Comparison of ENCODE assay signal across 8 cellular contexts in the genomic region with DNA sequence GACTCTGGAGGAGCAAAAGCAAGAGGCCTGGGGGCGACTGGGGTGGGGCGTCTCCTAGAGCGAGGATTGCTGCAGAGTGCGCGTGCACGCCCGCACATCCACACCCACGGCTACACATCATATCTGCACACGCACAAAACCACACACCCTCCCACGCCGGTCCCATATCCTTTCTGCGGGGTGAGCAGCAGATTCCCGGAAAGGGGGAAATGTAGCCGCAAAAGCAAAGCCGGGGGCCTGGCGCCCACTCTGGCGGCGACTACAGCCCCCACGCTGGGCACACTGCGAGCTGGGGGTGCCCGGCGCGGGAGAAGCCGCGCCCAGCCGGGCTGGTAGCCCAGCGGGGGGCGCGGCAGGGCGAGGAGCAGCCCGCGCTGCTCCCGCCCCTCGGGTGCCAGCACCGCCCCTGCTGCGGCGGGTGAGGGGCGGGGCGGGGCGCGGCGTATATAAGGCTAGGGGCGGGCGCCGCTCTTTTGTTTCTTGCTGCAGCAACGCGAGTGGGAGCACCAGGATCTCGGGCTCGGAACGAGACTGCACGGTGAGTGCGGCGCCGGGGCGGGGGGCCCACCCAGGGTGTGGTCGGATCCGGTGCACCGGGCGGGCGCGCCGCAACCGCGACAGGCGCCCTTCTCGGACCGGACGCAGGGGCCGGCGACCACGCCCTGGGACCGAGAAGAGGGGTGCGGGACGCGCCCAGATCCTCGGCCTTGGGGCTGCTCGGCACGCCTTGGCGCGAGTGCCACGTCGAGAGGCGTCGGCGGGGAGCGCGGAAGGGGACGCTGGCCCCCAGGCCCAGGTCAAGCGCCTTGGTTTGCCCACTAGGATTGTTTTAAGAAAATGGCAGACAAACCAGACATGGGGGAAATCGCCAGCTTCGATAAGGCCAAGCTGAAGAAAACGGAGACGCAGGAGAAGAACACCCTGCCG. TPM values are rescaled to one million over a fixed set of nuclear protein-coding genes. Genes with fewer than 3 reads are reported as not detected.
DNase-seq lines count a peak whose midpoint lies in the region; TF ChIP-seq lines count a peak whose summit lies in the region.

A gene (plus strand): TSS at position 476 of the 927 bp plus-strand sequence.

- H3K4me3 Mint-ChIP-seq in type B pancreatic cell: peak within 1 kb of the TSS; percentile 93

- peak; percentile 26 for TF ChIP-seq CTCF in GM12864 (IDR thresholded peaks at IDR 0.05; ENCODE audit: low read depth, low read length, missing control alignments)
- no peak for TF ChIP-seq CTCF in HFF-Myc (IDR thresholded peaks at IDR 0.05; ENCODE audit: low read depth, low read length, missing control alignments)
- TF ChIP-seq CTCF in cardiac muscle cell (IDR thresholded peaks at IDR 0.05; ENCODE audit: low read depth, low read length): no peak
- no peak for TF ChIP-seq CTCF in type B pancreatic cell (conservative IDR thresholded peaks at IDR 0.05)

- DNase-seq in GM12864 (ENCODE audit: low read depth): no peak
- no peak for DNase-seq in HFF-Myc (ENCODE audit: extremely low read depth, low read depth)
- DNase-seq in NAMALWA (ENCODE audit: low spot score): peak; percentile 89
- peak; percentile 88 for DNase-seq in SW480 (ENCODE audit: low spot score)
- DNase-seq in activated naive CD8-positive, alpha-beta T cell treated with anti-CD3 and anti-CD28 coated beads, Interleukin-2, amount 50 U/mL, for 16 hours (ENCODE audit: low read depth, low spot score): peak; percentile 71
- DNase-seq in cardiac muscle cell (ENCODE audit: low read depth in 1 of 2, low spot score in 1 of 2): peak; percentile 89
- DNase-seq in pons (ENCODE audit: low spot score): peak; percentile 70
- peak; percentile 90 for DNase-seq in type B pancreatic cell (ENCODE audit: extremely low spot score, unreplicated experiment)

- H3K4me3 ChIP-seq in GM12864 (ENCODE audit: low read depth, low read length) (peak within 1 kb of the TSS; percentile 89), HFF-Myc (replicated peaks; ENCODE audit: low read depth, low read length) (peak within 1 kb of the TSS; percentile 71), cardiac muscle cell (peak within 1 kb of the TSS; percentile 71)

- peaks cover 12% of the 10 kb centered on the region for H3K27me3 Mint-ChIP-seq in type B pancreatic cell

- peak within 1 kb of the TSS; percentile 7 for H3K27ac ChIP-seq in cardiac muscle cell

- H3K9me3 ChIP-seq in cardiac muscle cell (ENCODE audit: low read depth): no peaks in the 10 kb centered on the region

- H3K27me3 ChIP-seq in cardiac muscle cell: no peaks in the 10 kb centered on the region

- H3K4me1 Mint-ChIP-seq in type B pancreatic cell (ENCODE audit: unreplicated experiment): peaks cover 22% of the 10 kb centered on the region

- peaks cover 20% of the 10 kb centered on the region for H3K9me3 Mint-ChIP-seq in type B pancreatic cell

- no peaks in the 10 kb centered on the region for H3K4me1 ChIP-seq in cardiac muscle cell (ENCODE audit: low read depth)

- H3K27ac Mint-ChIP-seq in type B pancreatic cell: peak within 1 kb of the TSS; percentile 90

- peaks cover 36% of the 10 kb centered on the region for H3K36me3 Mint-ChIP-seq in type B pancreatic cell

- H3K36me3 ChIP-seq in cardiac muscle cell: no peaks in the 10 kb centered on the region

RNA-seq across cellular contexts. Expression of the gene that starts here (rescaled TPM):
- total RNA-seq in cardiac muscle cell: 1,740 and 1,976 TPM in 2 replicates
- polyA plus RNA-seq in cardiac muscle cell: 1,175 and 1,282 TPM in 2 replicates
- 1,269 and 1,391 TPM in 2 replicates for total RNA-seq in type B pancreatic cell (ENCODE audit: low replicate concordance)

Comparison
In these comparisons a context has a peak if more than half of its experiments do, and no peak if none do; other contexts are left out.
1. DNase-seq: peak in NAMALWA (single experiment), SW480 (single experiment), activated naive CD8-positive, alpha-beta T cell treated with anti-CD3 and anti-CD28 coated beads, Interleukin-2, amount 50 U/mL, for 16 hours (single experiment), cardiac muscle cell (2 of 2), pons (single experiment) and type B pancreatic cell (single experiment); none in GM12864 (single experiment) and HFF-Myc (single experiment).
2. Peak in every context shown above with its lines, with median percentiles within 50 percentile points of each other: H3K4me3 ChIP-seq.